ENCODE assay signal across 1 cellular context in the genomic region with DNA sequence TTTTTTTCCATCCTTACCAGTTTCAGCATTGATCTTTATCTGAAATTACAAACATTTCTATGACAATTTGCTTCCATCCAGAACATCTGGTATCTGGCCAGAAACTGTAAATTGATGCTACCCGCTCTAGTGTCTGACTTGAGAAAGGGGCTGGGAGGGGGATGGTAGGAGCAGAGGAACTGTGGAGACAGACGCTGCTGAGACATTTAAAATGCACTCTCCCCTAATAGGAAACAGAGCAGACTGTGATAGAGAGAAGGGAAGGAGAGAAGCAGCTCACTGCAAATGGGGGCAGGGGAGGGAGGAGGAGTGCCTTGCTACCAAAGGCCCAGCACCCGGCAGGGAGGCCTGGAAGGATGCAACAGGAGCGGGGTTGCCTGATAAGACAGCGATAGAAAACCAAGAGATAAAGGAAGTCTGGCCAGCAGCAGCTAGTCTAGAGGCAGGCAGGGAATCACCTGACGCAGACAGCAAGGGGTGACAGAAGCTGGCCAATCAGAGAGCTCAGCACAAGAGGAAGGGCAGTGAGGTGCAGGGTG.
TF ChIP-seq lines count a peak whose summit lies in the region.

No MANE protein-coding gene starts in this region.

TF ChIP-seq in K562, 482 proteins besides CTCF, POLR2A, EP300 and RAD21 (continued from another document):
- no peak for TF ChIP-seq ZFPM2 (CRISPR knock-in tag; IDR thresholded peaks at IDR 0.05)
- no peak for TF ChIP-seq ASH1L (IDR thresholded peaks at IDR 0.05; ENCODE audit: borderline replicate concordance, low read depth, partially characterized antibody)
- TF ChIP-seq ZNF699 (CRISPR knock-in tag; IDR thresholded peaks at IDR 0.05; ENCODE audit: insufficient replicate concordance): no peak
- TF ChIP-seq PYGO2 (tag; IDR thresholded peaks at IDR 0.05): no peak
- no peak for TF ChIP-seq NCOA2 (IDR thresholded peaks at IDR 0.05; ENCODE audit: partially characterized antibody in 2 of 2)
- TF ChIP-seq ZNF436 (CRISPR knock-in tag; IDR thresholded peaks at IDR 0.05): no peak
- TF ChIP-seq CBFA2T3 (IDR thresholded peaks at IDR 0.05): peak; percentile 43
- no peak for TF ChIP-seq DACH1 (IDR thresholded peaks at IDR 0.05; ENCODE audit: partially characterized antibody)
- TF ChIP-seq, protein P1, sequence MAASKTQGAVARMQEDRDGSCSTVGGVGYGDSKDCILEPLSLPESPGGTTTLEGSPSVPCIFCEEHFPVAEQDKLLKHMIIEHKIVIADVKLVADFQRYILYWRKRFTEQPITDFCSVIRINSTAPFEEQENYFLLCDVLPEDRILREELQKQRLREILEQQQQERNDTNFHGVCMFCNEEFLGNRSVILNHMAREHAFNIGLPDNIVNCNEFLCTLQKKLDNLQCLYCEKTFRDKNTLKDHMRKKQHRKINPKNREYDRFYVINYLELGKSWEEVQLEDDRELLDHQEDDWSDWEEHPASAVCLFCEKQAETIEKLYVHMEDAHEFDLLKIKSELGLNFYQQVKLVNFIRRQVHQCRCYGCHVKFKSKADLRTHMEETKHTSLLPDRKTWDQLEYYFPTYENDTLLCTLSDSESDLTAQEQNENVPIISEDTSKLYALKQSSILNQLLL (CRISPR knock-in tag; IDR thresholded peaks at IDR 0.05; ENCODE audit: borderline replicate concordance): no peak
- TF ChIP-seq CCNT2 (IDR thresholded peaks at IDR 0.05; ENCODE audit: borderline replicate concordance, extremely low read depth, insufficient read length, low read depth, low read length): peak; percentile 18
- no peak for TF ChIP-seq CBFA2T2 (conservative IDR thresholded peaks at IDR 0.05)
- no peak for TF ChIP-seq ZNF57 (CRISPR knock-in tag; IDR thresholded peaks at IDR 0.05)
- TF ChIP-seq MECOM (CRISPR knock-in tag; IDR thresholded peaks at IDR 0.05): peak; percentile 68
- TF ChIP-seq FOXJ2 (tag; IDR thresholded peaks at IDR 0.05): 0 out of 2 replicates have a peak, but pooled peaks have one; percentile 13
- no peak for TF ChIP-seq MCM7 (IDR thresholded peaks at IDR 0.05)
- TF ChIP-seq USF2 (CRISPR knock-in tag; IDR thresholded peaks at IDR 0.05): peak; percentile 60
- TF ChIP-seq SOX6 (IDR thresholded peaks at IDR 0.05): peak; percentile 17; the same call in 1 of the 2 replicates
- peak; percentile 84; the same call in 1 of the 2 replicates for TF ChIP-seq RREB1 (CRISPR knock-in tag; IDR thresholded peaks at IDR 0.05)
